ENCODE assay signal across 1 cellular context in the genomic region with DNA sequence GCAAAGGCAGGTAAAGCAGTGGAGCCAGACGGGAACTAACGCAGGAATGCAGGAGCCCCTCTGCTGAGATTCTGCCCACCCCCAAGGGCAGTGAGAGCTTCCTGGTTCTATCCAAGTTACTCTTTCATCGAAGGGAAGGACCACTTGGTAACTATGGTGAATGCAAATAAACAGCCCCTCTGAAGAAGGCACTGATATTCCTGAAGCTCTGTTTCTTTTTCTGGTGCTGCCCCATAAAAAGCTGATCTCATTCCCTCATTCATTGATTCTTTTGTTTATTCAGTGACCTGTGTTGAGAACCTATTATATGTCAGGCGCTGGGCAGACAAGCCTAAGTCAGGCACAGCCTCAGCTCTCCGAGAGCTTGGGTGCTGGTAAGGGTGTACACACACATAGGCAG.
TF ChIP-seq lines count a peak whose summit lies in the region.

No MANE protein-coding gene starts in this region.

TF ChIP-seq in HEK293, 187 proteins besides CTCF, POLR2A, EP300 and RAD21 (continued from another document):
- no peak for TF ChIP-seq ZBTB48 (tag by site-specific recombination; IDR thresholded peaks at IDR 0.05)
- no peak for TF ChIP-seq KLF16 (tag by site-specific recombination; IDR thresholded peaks at IDR 0.05)
- TF ChIP-seq ZNF792 (tag by site-specific recombination; IDR thresholded peaks at IDR 0.05): no peak
- TF ChIP-seq ZNF335 (tag by site-specific recombination; conservative IDR thresholded peaks at IDR 0.05): peak; percentile 79
- TF ChIP-seq ZBTB17 (tag by site-specific recombination; IDR thresholded peaks at IDR 0.05): peak; percentile 58
- no peak for TF ChIP-seq ZNF529 (tag by site-specific recombination; IDR thresholded peaks at IDR 0.05; ENCODE audit: insufficient replicate concordance)
- TF ChIP-seq ZNF837 (tag by site-specific recombination; IDR thresholded peaks at IDR 0.05): no peak
- TF ChIP-seq, protein P1, sequence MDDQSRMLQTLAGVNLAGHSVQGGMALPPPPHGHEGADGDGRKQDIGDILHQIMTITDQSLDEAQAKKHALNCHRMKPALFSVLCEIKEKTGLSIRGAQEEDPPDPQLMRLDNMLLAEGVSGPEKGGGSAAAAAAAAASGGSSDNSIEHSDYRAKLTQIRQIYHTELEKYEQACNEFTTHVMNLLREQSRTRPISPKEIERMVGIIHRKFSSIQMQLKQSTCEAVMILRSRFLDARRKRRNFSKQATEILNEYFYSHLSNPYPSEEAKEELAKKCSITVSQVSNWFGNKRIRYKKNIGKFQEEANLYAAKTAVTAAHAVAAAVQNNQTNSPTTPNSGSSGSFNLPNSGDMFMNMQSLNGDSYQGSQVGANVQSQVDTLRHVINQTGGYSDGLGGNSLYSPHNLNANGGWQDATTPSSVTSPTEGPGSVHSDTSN (CRISPR knock-in tag; IDR thresholded peaks at IDR 0.05): no peak
- 0 out of 2 replicates have a peak, but pooled peaks have one; percentile 10 for TF ChIP-seq ZNF341 (tag by site-specific recombination; IDR thresholded peaks at IDR 0.05; ENCODE audit: low read depth)
- TF ChIP-seq ZNF629 (tag by site-specific recombination; IDR thresholded peaks at IDR 0.05): no peak
- no peak for TF ChIP-seq ZBTB1 (tag by site-specific recombination; IDR thresholded peaks at IDR 0.05)
- no peak for TF ChIP-seq ZNF768 (tag by site-specific recombination; IDR thresholded peaks at IDR 0.05)
- TF ChIP-seq ZEB2 (tag by site-specific recombination; IDR thresholded peaks at IDR 0.05): no peak
- TF ChIP-seq PATZ1 (tag by site-specific recombination; IDR thresholded peaks at IDR 0.05): no peak
- no peak for TF ChIP-seq ZSCAN18 (tag by site-specific recombination; IDR thresholded peaks at IDR 0.05)
- TF ChIP-seq ZSCAN16 (tag by site-specific recombination; IDR thresholded peaks at IDR 0.05): no peak
- TF ChIP-seq, protein P2, sequence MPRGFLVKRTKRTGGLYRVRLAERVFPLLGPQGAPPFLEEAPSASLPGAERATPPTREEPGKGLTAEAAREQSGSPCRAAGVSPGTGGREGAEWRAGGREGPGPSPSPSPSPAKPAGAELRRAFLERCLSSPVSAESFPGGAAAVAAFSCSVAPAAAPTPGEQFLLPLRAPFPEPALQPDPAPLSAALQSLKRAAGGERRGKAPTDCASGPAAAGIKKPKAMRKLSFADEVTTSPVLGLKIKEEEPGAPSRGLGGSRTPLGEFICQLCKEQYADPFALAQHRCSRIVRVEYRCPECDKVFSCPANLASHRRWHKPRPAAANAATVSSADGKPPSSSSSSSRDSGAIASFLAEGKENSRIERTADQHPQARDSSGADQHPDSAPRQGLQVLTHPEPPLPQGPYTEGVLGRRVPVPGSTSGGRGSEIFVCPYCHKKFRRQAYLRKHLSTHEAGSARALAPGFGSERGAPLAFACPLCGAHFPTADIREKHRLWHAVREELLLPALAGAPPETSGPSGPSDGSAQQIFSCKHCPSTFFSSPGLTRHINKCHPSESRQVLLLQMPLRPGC (tag by site-specific recombination; IDR thresholded peaks at IDR 0.05): no peak
- no peak for TF ChIP-seq ZNF23 (tag by site-specific recombination; IDR thresholded peaks at IDR 0.05; ENCODE audit: borderline replicate concordance)
- TF ChIP-seq ZNF426 (tag by site-specific recombination; IDR thresholded peaks at IDR 0.05): no peak
- TF ChIP-seq ZFP69B (tag by site-specific recombination; IDR thresholded peaks at IDR 0.05): no peak
- no peak for TF ChIP-seq SP7 (tag by site-specific recombination; IDR thresholded peaks at IDR 0.05)
- no peak for TF ChIP-seq KLF8 (tag by site-specific recombination; IDR thresholded peaks at IDR 0.05)
- TF ChIP-seq ELK4 (IDR thresholded peaks at IDR 0.05; ENCODE audit: borderline replicate concordance, low read depth, low read length): no peak
- TF ChIP-seq, protein P3, sequence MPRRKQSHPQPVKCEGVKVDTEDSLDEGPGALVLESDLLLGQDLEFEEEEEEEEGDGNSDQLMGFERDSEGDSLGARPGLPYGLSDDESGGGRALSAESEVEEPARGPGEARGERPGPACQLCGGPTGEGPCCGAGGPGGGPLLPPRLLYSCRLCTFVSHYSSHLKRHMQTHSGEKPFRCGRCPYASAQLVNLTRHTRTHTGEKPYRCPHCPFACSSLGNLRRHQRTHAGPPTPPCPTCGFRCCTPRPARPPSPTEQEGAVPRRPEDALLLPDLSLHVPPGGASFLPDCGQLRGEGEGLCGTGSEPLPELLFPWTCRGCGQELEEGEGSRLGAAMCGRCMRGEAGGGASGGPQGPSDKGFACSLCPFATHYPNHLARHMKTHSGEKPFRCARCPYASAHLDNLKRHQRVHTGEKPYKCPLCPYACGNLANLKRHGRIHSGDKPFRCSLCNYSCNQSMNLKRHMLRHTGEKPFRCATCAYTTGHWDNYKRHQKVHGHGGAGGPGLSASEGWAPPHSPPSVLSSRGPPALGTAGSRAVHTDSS (tag by site-specific recombination; IDR thresholded peaks at IDR 0.05): no peak
- TF ChIP-seq, protein P4, sequence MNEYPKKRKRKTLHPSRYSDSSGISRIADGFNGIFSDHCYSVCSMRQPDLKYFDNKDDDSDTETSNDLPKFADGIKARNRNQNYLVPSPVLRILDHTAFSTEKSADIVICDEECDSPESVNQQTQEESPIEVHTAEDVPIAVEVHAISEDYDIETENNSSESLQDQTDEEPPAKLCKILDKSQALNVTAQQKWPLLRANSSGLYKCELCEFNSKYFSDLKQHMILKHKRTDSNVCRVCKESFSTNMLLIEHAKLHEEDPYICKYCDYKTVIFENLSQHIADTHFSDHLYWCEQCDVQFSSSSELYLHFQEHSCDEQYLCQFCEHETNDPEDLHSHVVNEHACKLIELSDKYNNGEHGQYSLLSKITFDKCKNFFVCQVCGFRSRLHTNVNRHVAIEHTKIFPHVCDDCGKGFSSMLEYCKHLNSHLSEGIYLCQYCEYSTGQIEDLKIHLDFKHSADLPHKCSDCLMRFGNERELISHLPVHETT (tag by site-specific recombination; IDR thresholded peaks at IDR 0.05): no peak
- TF ChIP-seq BCL11B (tag by site-specific recombination; IDR thresholded peaks at IDR 0.05; ENCODE audit: low read depth): no peak
- no peak for TF ChIP-seq ZNF266 (tag by site-specific recombination; IDR thresholded peaks at IDR 0.05; ENCODE audit: low read depth)
- TF ChIP-seq KLF7 (tag by site-specific recombination; IDR thresholded peaks at IDR 0.05; ENCODE audit: borderline replicate concordance): no peak
- TF ChIP-seq ZNF449 (tag by site-specific recombination; IDR thresholded peaks at IDR 0.05): no peak
- TF ChIP-seq ZSCAN23 (tag by site-specific recombination; IDR thresholded peaks at IDR 0.05): no peak
- TF ChIP-seq, protein P5, sequence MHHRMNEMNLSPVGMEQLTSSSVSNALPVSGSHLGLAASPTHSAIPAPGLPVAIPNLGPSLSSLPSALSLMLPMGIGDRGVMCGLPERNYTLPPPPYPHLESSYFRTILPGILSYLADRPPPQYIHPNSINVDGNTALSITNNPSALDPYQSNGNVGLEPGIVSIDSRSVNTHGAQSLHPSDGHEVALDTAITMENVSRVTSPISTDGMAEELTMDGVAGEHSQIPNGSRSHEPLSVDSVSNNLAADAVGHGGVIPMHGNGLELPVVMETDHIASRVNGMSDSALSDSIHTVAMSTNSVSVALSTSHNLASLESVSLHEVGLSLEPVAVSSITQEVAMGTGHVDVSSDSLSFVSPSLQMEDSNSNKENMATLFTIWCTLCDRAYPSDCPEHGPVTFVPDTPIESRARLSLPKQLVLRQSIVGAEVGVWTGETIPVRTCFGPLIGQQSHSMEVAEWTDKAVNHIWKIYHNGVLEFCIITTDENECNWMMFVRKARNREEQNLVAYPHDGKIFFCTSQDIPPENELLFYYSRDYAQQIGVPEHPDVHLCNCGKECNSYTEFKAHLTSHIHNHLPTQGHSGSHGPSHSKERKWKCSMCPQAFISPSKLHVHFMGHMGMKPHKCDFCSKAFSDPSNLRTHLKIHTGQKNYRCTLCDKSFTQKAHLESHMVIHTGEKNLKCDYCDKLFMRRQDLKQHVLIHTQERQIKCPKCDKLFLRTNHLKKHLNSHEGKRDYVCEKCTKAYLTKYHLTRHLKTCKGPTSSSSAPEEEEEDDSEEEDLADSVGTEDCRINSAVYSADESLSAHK (tag by site-specific recombination; IDR thresholded peaks at IDR 0.05): peak; percentile 76
- TF ChIP-seq ZBTB7A (tag by site-specific recombination; IDR thresholded peaks at IDR 0.05; ENCODE audit: low read depth): no peak
- TF ChIP-seq HOXC10 (CRISPR knock-in tag; IDR thresholded peaks at IDR 0.05): no peak
- no peak for TF ChIP-seq ZIC2 (tag by site-specific recombination; IDR thresholded peaks at IDR 0.05)
- TF ChIP-seq ZNF580 (tag by site-specific recombination; IDR thresholded peaks at IDR 0.05): no peak
- no peak for TF ChIP-seq ZNF354C (tag by site-specific recombination; IDR thresholded peaks at IDR 0.05; ENCODE audit: borderline replicate concordance, low read depth)
- no peak for TF ChIP-seq ZBTB21 (tag by site-specific recombination; IDR thresholded peaks at IDR 0.05)
- no peak for TF ChIP-seq PRDM6 (tag by site-specific recombination; IDR thresholded peaks at IDR 0.05)
- peak; percentile 76 for TF ChIP-seq ZNF24 (tag by site-specific recombination; IDR thresholded peaks at IDR 0.05)
TF ChIP-seq in HEK293: peak in this region for 6.
